12 cellular contexts compared by ENCODE assay signal in the genomic region with DNA sequence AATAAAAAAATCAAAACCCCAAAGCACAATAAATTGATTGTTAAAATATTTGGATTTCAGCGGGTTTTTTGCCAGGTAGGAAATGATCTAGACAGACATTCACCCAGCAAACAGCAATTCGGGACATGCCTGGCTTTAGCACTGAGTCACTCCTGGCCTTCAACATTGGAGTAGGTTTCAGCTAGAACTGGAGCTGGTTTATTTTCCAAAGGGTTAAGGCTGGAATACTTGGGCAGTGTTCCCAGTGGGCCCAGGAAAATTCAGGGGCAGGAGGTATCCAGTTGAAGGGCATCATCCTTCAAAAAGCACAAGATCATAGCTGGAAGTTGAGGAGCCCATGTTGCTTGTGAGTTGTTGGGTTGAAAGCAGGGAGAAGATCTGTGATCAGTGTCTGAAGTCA. TPM values are rescaled to one million over a fixed set of nuclear protein-coding genes. Genes with fewer than 3 reads are reported as not detected.
DNase-seq lines count a peak whose midpoint lies in the region; ATAC-seq, FAIRE-seq and TF ChIP-seq lines count a peak whose summit lies in the region.
"Had no signal": no experiment of that assay in that cellular context is flagged by ENCODE, and none has a peak within 500 bp of the region (broad histone marks: within the 10 kb centered on the region; RNA-seq: fewer than 3 reads in every experiment).

No MANE protein-coding gene starts in this region.

- H3K9ac ChIP-seq in adipocyte (ENCODE audit: low read length) = peak overlapping the region; percentile 33

- no peak overlapping the region for H3K4me3 ChIP-seq in adipocyte (ENCODE audit: low read length)
- H3K4me3 ChIP-seq in fibroblast of mammary gland (ENCODE audit: control insufficient read depth, low read depth, low read length) = no peak overlapping the region
- no peak overlapping the region for H3K4me3 ChIP-seq in sigmoid colon
- H3K4me3 ChIP-seq: testis had no signal

- TF ChIP-seq CTCF in fibroblast of mammary gland (conservative IDR thresholded peaks at IDR 0.05; ENCODE audit: control insufficient read depth, insufficient read depth, low read depth, low read length) = no peak
- TF ChIP-seq CTCF in sigmoid colon (IDR thresholded peaks at IDR 0.05) = no peak

- DNase-seq in GM12892 (ENCODE audit: insufficient read length) (no peak), adipocyte (ENCODE audit: low read depth) (no peak), fibroblast of mammary gland (ENCODE audit: low read depth) (peak; percentile 55), sigmoid colon (no peak), NCI-H1436 (lab: John Stamatoyannopoulos, UW) (no peak)
- no peak for DNase-seq in activated CD4-positive, CD25-positive, alpha-beta regulatory T cell treated with anti-CD3 and anti-CD28 coated beads, Interleukin-2, amount 50 U/mL, for 72 hours
- DNase-seq: DMS79 treated with DMSO at 0.1 percent for 48 hours, NCI-H1048, testis had no signal

- WGBS in sigmoid colon, 2 donors = 85 to 92% methylated on average over 2 of the region's 2 CpGs

- H3K27me3 ChIP-seq in adipocyte (replicated peaks; ENCODE audit: control insufficient read depth, insufficient read depth, low read length) (no peaks in the 10 kb centered on the region), sigmoid colon (no peaks in the 10 kb centered on the region)
- H3K27me3 ChIP-seq: testis had no signal

- FAIRE-seq in GM12892 (lab: Jason Lieb, UNC) = no peak

- TF ChIP-seq POLR2A in GM12892 (IDR thresholded peaks at IDR 0.05; ENCODE audit: low read depth, low read length) (0 out of 2 replicates have a peak, but pooled peaks have one; percentile 27), sigmoid colon (IDR thresholded peaks at IDR 0.05) (no peak)

- no peak for TF ChIP-seq EP300 in sigmoid colon (IDR thresholded peaks at IDR 0.05)

- H3K4me1 ChIP-seq in adipocyte (ENCODE audit: control insufficient read depth, insufficient read depth, low read length) (peaks cover 44% of the 10 kb centered on the region), sigmoid colon (peaks cover 0 to 24% (median 3%) of the 10 kb centered on the region in 4 donors)

- H3K9me3 ChIP-seq in adipocyte (ENCODE audit: control insufficient read depth, low read length) (no peaks in the 10 kb centered on the region), sigmoid colon (no peaks in the 10 kb centered on the region)
- H3K9me3 ChIP-seq: testis had no signal

- H3K36me3 ChIP-seq in adipocyte (ENCODE audit: control insufficient read depth, insufficient read depth, low read length, severe bottlenecking) = peaks cover 64% of the 10 kb centered on the region
- peaks cover 0 to 8% (median 3%) of the 10 kb centered on the region in 4 donors for H3K36me3 ChIP-seq in sigmoid colon

- ATAC-seq in GM18909 (IDR thresholded peaks at IDR 0.05; ENCODE audit: poor library complexity, unreplicated experiment) (no peak), HG03108 (IDR thresholded peaks at IDR 0.05; ENCODE audit: unreplicated experiment) (no peak)
- ATAC-seq: WTC11 had no signal

- peak overlapping the region; percentile 67 to 84 (median 76) for H3K27ac ChIP-seq in sigmoid colon

- intact Hi-C loops in sigmoid colon (cut with DNase I) = loop anchor here (2.0 to 5.0 kb wide), 3 partner anchors 45 to 218 kb away; a partner anchor contains a TSS

RNA-seq across cellular contexts. Expression of a gene that starts 41.0 kb away (rescaled TPM):
- polyA plus RNA-seq in GM12892 (2012; ENCODE audit: missing spikeins) = 16.9 TPM
- 10 to 100 TPM; 11.5 to 20.1 (median 13.2) TPM for total RNA-seq in sigmoid colon
- 1 to 10 TPM; 3.9 to 7.4 (median 5.4) TPM for polyA plus RNA-seq in sigmoid colon

RNA-seq across cellular contexts. Expression of a gene that starts 42.9 kb away (rescaled TPM):
- 143 TPM for polyA plus RNA-seq in GM12892 (2012; ENCODE audit: missing spikeins)
- total RNA-seq in sigmoid colon = 100 to 1,000 TPM in 3 of 4 donors, 10 to 100 TPM in 1; 99.8 to 130 (median 118) TPM
- polyA plus RNA-seq in sigmoid colon = 100 to 1,000 TPM in 1 of 3 donors, 10 to 100 TPM in 2; 59.4 to 110 (median 70.9) TPM
